28 cellular contexts compared by ENCODE assay signal in the genomic region with DNA sequence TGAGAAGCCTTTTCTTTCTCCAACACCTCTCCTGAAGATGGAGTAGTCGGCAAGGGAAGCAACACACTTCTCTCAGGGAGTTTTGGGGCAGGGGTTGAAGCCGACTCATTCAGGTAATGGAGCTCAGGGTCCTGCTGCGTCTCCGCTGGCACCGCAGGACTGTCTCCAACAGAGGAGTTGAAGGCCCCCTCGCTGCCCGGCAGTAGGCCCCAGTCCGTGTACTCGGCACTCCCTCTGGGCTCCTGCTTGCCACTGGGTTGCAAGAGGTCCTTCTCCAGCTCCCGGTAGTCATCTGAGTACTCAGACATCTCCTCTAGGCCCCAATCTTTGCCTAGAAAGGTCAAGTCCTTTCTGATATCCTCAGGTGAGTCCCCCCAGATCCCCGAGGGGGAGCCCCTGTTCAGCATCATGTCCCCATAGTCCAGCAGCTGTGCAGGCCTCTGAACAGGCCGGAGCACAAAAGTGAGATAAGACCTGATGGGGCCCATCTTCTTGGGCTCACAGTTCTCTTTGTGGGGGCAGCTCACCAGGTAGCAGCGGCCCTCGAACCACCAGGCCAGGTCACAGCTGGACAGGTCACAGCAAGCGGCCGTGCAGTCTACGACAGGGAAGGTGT. TPM values are rescaled to one million over a fixed set of nuclear protein-coding genes. Genes with fewer than 3 reads are reported as not detected.
DNase-seq lines count a peak whose midpoint lies in the region; ATAC-seq, FAIRE-seq and TF ChIP-seq lines count a peak whose summit lies in the region.
"Had no signal": no experiment of that assay in that cellular context is flagged by ENCODE, and none has a peak within 500 bp of the region (broad histone marks: within the 10 kb centered on the region; RNA-seq: fewer than 3 reads in every experiment).

No MANE protein-coding gene starts in this region.

- ATAC-seq in RWPE2 (ENCODE audit: low read depth), result no peak
- peak; percentile 62 for ATAC-seq in K562
- ATAC-seq: GM12878 had no signal

- FAIRE-seq in K562 (lab: Jason Lieb, UNC) (no peak), GM19239 (lab: Jason Lieb, UNC) (no peak)
- FAIRE-seq: A204.1, GM12878, GM12892, GM18507 had no signal

- no peak overlapping the region for H3K27ac Mint-ChIP-seq in osteocyte (ENCODE audit: unreplicated experiment)
- H3K27ac Mint-ChIP-seq: CD14-positive monocyte; CD4-positive, CD25-positive, alpha-beta regulatory T cell; CD8-positive, alpha-beta memory T cell had no signal

- H3K4me1 Mint-ChIP-seq in osteocyte (ENCODE audit: unreplicated experiment), result peaks cover 2% of the 10 kb centered on the region
- H3K4me1 Mint-ChIP-seq: CD14-positive monocyte; CD4-positive, CD25-positive, alpha-beta regulatory T cell; CD8-positive, alpha-beta memory T cell had no signal

- no peak overlapping the region for H3K4me3 ChIP-seq in RWPE2 (ENCODE audit: severe bottlenecking)
- no peak overlapping the region for H3K4me3 ChIP-seq in K562
- H3K4me3 ChIP-seq in esophagus muscularis mucosa, result no peak overlapping the region
- H3K4me3 ChIP-seq: BLaER1, GM12878 had no signal

- no peaks in the 10 kb centered on the region for H3K9me3 Mint-ChIP-seq in osteocyte (ENCODE audit: unreplicated experiment)
- H3K9me3 Mint-ChIP-seq: CD14-positive monocyte; CD4-positive, alpha-beta memory T cell; CD4-positive, CD25-positive, alpha-beta regulatory T cell had no signal

- H3K4me2 ChIP-seq in K562 (ENCODE audit: insufficient read depth, low read length), result no peak overlapping the region
- H3K4me2 ChIP-seq: BLaER1 had no signal

- H3K36me3 ChIP-seq in RWPE2 (ENCODE audit: low read depth), result no peaks in the 10 kb centered on the region
- H3K36me3 ChIP-seq in K562 (ENCODE audit: control insufficient read depth, insufficient read depth, low read length), result no peaks in the 10 kb centered on the region
- H3K36me3 ChIP-seq in esophagus muscularis mucosa, result no peaks in the 10 kb centered on the region
- H3K36me3 ChIP-seq: BE2C, BLaER1 had no signal

- intact Hi-C loops in K562 (cut with micrococcal nuclease), result no loop called here
- intact Hi-C loops in esophagus muscularis mucosa (cut with DNase I), result no loop called here

- no TSS peak for BruUV-seq in K562 (replicated peaks; lab: Mats Ljungman, UMichigan)

- H3K27me3 ChIP-seq in RWPE2 (ENCODE audit: insufficient read depth, poor library complexity, severe bottlenecking) (no peaks in the 10 kb centered on the region), K562 (ENCODE audit: control insufficient read depth in 2 of 2, insufficient read depth in 2 of 2, low read length in 2 of 2) (peaks cover 4 to 31% of the 10 kb centered on the region in 2 experiments; a peak in 4 of 5 replicates), esophagus muscularis mucosa (no peaks in the 10 kb centered on the region)
- H3K27me3 ChIP-seq: BE2C, BLaER1 had no signal

- H3K27ac ChIP-seq in RWPE2 (ENCODE audit: poor library complexity, severe bottlenecking) (no peak overlapping the region), K562 (ENCODE audit: extremely low read depth, low read depth, low read length) (no peak overlapping the region), esophagus muscularis mucosa (replicated peaks in 1 of 4) (no peak overlapping the region)
- H3K27ac ChIP-seq: BLaER1 had no signal

- H4K20me1 ChIP-seq in K562 (replicated peaks; ENCODE audit: control insufficient read depth, insufficient read depth, low read length), result no peaks in the 10 kb centered on the region
- H4K20me1 ChIP-seq: BLaER1 had no signal

- no peak overlapping the region for H3K4me3 Mint-ChIP-seq in osteocyte (ENCODE audit: unreplicated experiment)
- H3K4me3 Mint-ChIP-seq: CD14-positive monocyte; CD4-positive, alpha-beta memory T cell; CD4-positive, CD25-positive, alpha-beta regulatory T cell; CD8-positive, alpha-beta memory T cell had no signal

- no peaks in the 10 kb centered on the region for H3K4me1 ChIP-seq in RWPE2 (ENCODE audit: insufficient read depth, poor library complexity, severe bottlenecking)
- no peaks in the 10 kb centered on the region; a peak in 1 of 5 replicates for H3K4me1 ChIP-seq in K562 (replicated peaks in 1 of 2; ENCODE audit: control insufficient read depth in 2 of 2, insufficient read depth in 2 of 2, low read length in 2 of 2)
- H3K4me1 ChIP-seq in esophagus muscularis mucosa, result no peaks in the 10 kb centered on the region
- H3K4me1 ChIP-seq: BE2C, BLaER1 had no signal

- no peak for TF ChIP-seq RAD21 in K562 (CRISPR knock-in tag; conservative IDR thresholded peaks at IDR 0.05 in 1 of 2, IDR thresholded peaks at IDR 0.05 in 1 of 2)

- POLR2A ChIA-PET in K562 (lab: Yijun Ruan, JAX), result interaction anchor here (0.8 to 1.2 kb wide), 3 partner anchors 19 to 106 kb away, joined by 3 to 5 read pairs (median 3); no protein-coding TSS in a partner anchor

- TF ChIP-seq EP300 in K562 (IDR thresholded peaks at IDR 0.05; ENCODE audit: low read length) (no peak), esophagus muscularis mucosa (IDR thresholded peaks at IDR 0.05) (no peak)

- no peak overlapping the region for H2AFZ ChIP-seq in K562 (ENCODE audit: low read depth, low read length)

- CTCF ChIA-PET in K562 (lab: Yijun Ruan, JAX; ENCODE audit: low intra/inter-chr PET ratio), result no interaction called here

- H3K9ac ChIP-seq in K562 (ENCODE audit: insufficient read depth in 1 of 2, low read depth in 2 of 2, low read length in 2 of 2), result 0 out of 4 replicates have a peak overlapping the region, but pooled peaks of 1 of the 2 experiments have one; percentile 10
- H3K9ac ChIP-seq: BLaER1 had no signal

- in situ Hi-C loops in K562 (cut with MboI), result no loop called here

- WGBS in K562 (ENCODE audit: insufficient coverage, low coverage, missing lambda C conversion rate), result 8% methylated on average over 17 of the region's 17 CpGs
- WGBS in esophagus muscularis mucosa, result 98% methylated on average over 6 of the region's 17 CpGs

- no peak for TF ChIP-seq CTCF in RWPE2 (IDR thresholded peaks at IDR 0.05; ENCODE audit: poor library complexity, severe bottlenecking)
- no peak for TF ChIP-seq CTCF in K562 (IDR thresholded peaks at IDR 0.05 in 2 of 3, conservative IDR thresholded peaks at IDR 0.05 in 1 of 3; ENCODE audit: insufficient read depth in 2 of 3, low read depth in 1 of 3, low read length in 3 of 3)
- no peak for TF ChIP-seq CTCF in esophagus muscularis mucosa (IDR thresholded peaks at IDR 0.05)
- TF ChIP-seq CTCF in osteocyte (IDR thresholded peaks at IDR 0.05), result no peak

- H3K9me1 ChIP-seq in K562 (ENCODE audit: control insufficient read depth, insufficient read depth, low read length), result no peaks in the 10 kb centered on the region

- peaks cover 2% of the 10 kb centered on the region for H3K27me3 Mint-ChIP-seq in osteocyte (ENCODE audit: unreplicated experiment)

- TF ChIP-seq POLR2A in K562 (conservative IDR thresholded peaks at IDR 0.05) (no peak), esophagus muscularis mucosa (IDR thresholded peaks at IDR 0.05; ENCODE audit: low read depth) (no peak)

- H3K9me3 ChIP-seq in RWPE2 (ENCODE audit: severe bottlenecking) (no peaks in the 10 kb centered on the region), K562 (replicated peaks; ENCODE audit: control insufficient read depth, insufficient read depth, low read depth, low read length) (no peaks in the 10 kb centered on the region), esophagus muscularis mucosa (no peaks in the 10 kb centered on the region)
- H3K9me3 ChIP-seq: BE2C, BLaER1 had no signal

- no peaks in the 10 kb centered on the region for H3K36me3 Mint-ChIP-seq in osteocyte (ENCODE audit: unreplicated experiment)
- H3K36me3 Mint-ChIP-seq: CD14-positive monocyte; CD4-positive, alpha-beta memory T cell; CD4-positive, CD25-positive, alpha-beta regulatory T cell had no signal

- DNase-seq in RWPE2 (ENCODE audit: low spot score), result peak; percentile 51
- no peak for DNase-seq in K562 (ENCODE audit: extremely low read depth in 1 of 4, low spot score in 3 of 4)
- DNase-seq in esophagus muscularis mucosa (ENCODE audit: extremely low spot score), result peak; percentile 91
- peak; percentile 80 for DNase-seq in osteocyte (ENCODE audit: extremely low spot score, unreplicated experiment)
- DNase-seq in SIG-M5 treated with dmso at 0.1 percent for 504 hours (lab: John Stamatoyannopoulos, UW; ENCODE audit: unreplicated experiment), result no peak
- no peak for DNase-seq in GM19239 (ENCODE audit: insufficient read length, low spot score)
- DNase-seq in NOMO-1 treated with DMSO at 0.1 percent for 48 hours (lab: John Stamatoyannopoulos, UW; ENCODE audit: unreplicated experiment), result no peak
- DNase-seq: 8988T; ACHN; BE2C; C1 segment of cervical spinal cord; CD4-positive, alpha-beta memory T cell; CD4-positive, CD25-positive, alpha-beta regulatory T cell; CD8-positive, alpha-beta memory T cell; COR-L47; DMS 273 treated with DMSO at 0.1 percent for 48 hours; DMS153; DMS53; DMS79; DND-41; EL; GDM1 had no signal

- H3K79me2 ChIP-seq in K562 (ENCODE audit: control insufficient read depth, insufficient read depth, low read length), result no peaks in the 10 kb centered on the region

TF ChIP-seq in K562, 482 proteins besides CTCF, POLR2A, EP300 and RAD21:
- no peak for TF ChIP-seq ZNF584 (CRISPR knock-in tag; IDR thresholded peaks at IDR 0.05; ENCODE audit: low read depth)
- TF ChIP-seq RFX1 (IDR thresholded peaks at IDR 0.05), result no peak
- TF ChIP-seq MBD2 (IDR thresholded peaks at IDR 0.05; ENCODE audit: borderline replicate concordance, low read depth), result no peak
- no peak for TF ChIP-seq ZNF263 (CRISPR knock-in tag; IDR thresholded peaks at IDR 0.05; ENCODE audit: borderline replicate concordance)

RNA-seq across cellular contexts. Expression of gene KIAA0319, which starts 50.0 kb away (rescaled TPM):
- total RNA-seq in K562 (2011; cell fraction: chromatin; rRNA removed; ENCODE audit: low replicate concordance), result not detected in 2 replicates
- not detected in 2 replicates for total RNA-seq in K562 (2011; cell fraction: nucleolus; rRNA removed)
- not detected in 2 replicates for total RNA-seq in K562 (2011; cell fraction: nucleoplasm; rRNA removed)
- total RNA-seq in K562 (2014; rRNA removed), result not detected in 2 replicates
- not detected in 2 replicates for total RNA-seq in K562 (2014; rRNA removed; fragmentation: Illumina TruSeq; extraction: Trizol)
- not detected in 2 replicates for total RNA-seq in K562 (2015; rRNA removed; fragmentation: Illumina TruSeq; extraction: Trizol)
- total RNA-seq in K562 (2021), result not detected in 2 replicates
- polyA plus RNA-seq in K562 (2011; rRNA removed), result not detected in 2 replicates
- polyA plus RNA-seq in K562 (2011; cell fraction: cytosol; rRNA removed), result not detected in 2 replicates
- polyA plus RNA-seq in K562 (2011; cell fraction: nucleus; rRNA removed), result not detected in 2 replicates
- polyA plus RNA-seq in K562 (2012), result 0.01 TPM in 2 replicates
- 0.01 TPM in 1 of 2 replicates, not detected in the other for polyA plus RNA-seq in K562 (2014; fragmentation: Illumina TruSeq; extraction: Trizol)
- polyA plus RNA-seq in K562 (2014; fragmentation: Nextera tagmentation; extraction: Ambion mirVana), result not detected
- 0.03 TPM in 1 of 2 replicates, not detected in the other for polyA plus RNA-seq in K562 (2014; rRNA removed)
- not detected in 2 replicates for polyA minus RNA-seq in K562 (2011; rRNA and poly(A)+ RNA removed)
- not detected in 2 replicates for polyA minus RNA-seq in K562 (2011; cell fraction: cytosol; rRNA and poly(A)+ RNA removed)
- not detected in 2 replicates for polyA minus RNA-seq in K562 (2011; cell fraction: nucleus; rRNA and poly(A)+ RNA removed)
- under 1 TPM; under 0.01 to 0.33 (median 0.15) TPM for total RNA-seq in esophagus muscularis mucosa
- not detected in 2 replicates for total RNA-seq in osteocyte
- total RNA-seq: CD4-positive, CD25-positive, alpha-beta regulatory T cell had no signal
- polyA plus RNA-seq: CD14-positive monocyte; CD8-positive, alpha-beta memory T cell had no signal

Comparison
In these comparisons a context has a peak if more than half of its experiments do, and no peak if none do; other contexts are left out.
1. DNase-seq: peak in RWPE2 (single experiment), esophagus muscularis mucosa (single experiment) and osteocyte (single experiment); none in K562 (0 of 4), SIG-M5 treated with dmso at 0.1 percent for 504 hours (single experiment), GM19239 (single experiment) and NOMO-1 treated with DMSO at 0.1 percent for 48 hours (single experiment).